8 cellular contexts compared by ENCODE assay signal in genomic region chr3:32108224-32108623, GRCh38. TPM values are rescaled to one million over a fixed set of nuclear protein-coding genes. Genes with fewer than 3 reads are reported as not detected.
DNase-seq lines count a peak whose midpoint lies in the region; ATAC-seq and TF ChIP-seq lines count a peak whose summit lies in the region.
"Not testable (repeated sequence)": the region's sequence is repeated elsewhere in the genome, so short reads cannot be mapped to it uniquely, and the experiment has no call there.

No MANE protein-coding gene starts in this region.

- H3K79me2 ChIP-seq in OCI-LY7 (ENCODE audit: insufficient read depth, low read depth, low read length), result peaks cover 33% of the 10 kb centered on the region; the same call in 1 of the 2 replicates
- H3K79me2 ChIP-seq in neural progenitor cell (ENCODE audit: low read depth), result not testable (repeated sequence)

- peaks cover 11 to 13% (median 12%) of the 10 kb centered on the region in 11 experiments for H3K9me3 ChIP-seq in BLaER1 treated with 17β-estradiol and CSF1 and Interleukin-3, amounts not matched to agents 10 nM and 100 nM (replicated peaks in 1 of 11)
- not testable (repeated sequence) for H3K9me3 ChIP-seq in OCI-LY7 (ENCODE audit: low read length); neural progenitor cell (ENCODE audit: low read depth); stomach; upper lobe of right lung

- H3K4me1 ChIP-seq in BLaER1 treated with 17β-estradiol and CSF1 and Interleukin-3, amounts not matched to agents 10 nM and 100 nM, result peaks cover 0 to 46% (median 29%) of the 10 kb centered on the region in 10 experiments; a peak in 18 of 20 replicates
- H3K4me1 ChIP-seq in OCI-LY7 (ENCODE audit: insufficient read depth, low read length, poor library complexity, severe bottlenecking), result peaks cover 12% of the 10 kb centered on the region
- H3K4me1 ChIP-seq in neural progenitor cell, result not testable (repeated sequence)
- H3K4me1 ChIP-seq in stomach, result peaks cover 38 to 62% (median 58%) of the 10 kb centered on the region in 4 donors
- peaks cover 44% of the 10 kb centered on the region for H3K4me1 ChIP-seq in upper lobe of right lung

- not testable (repeated sequence) for BruUV-seq in OCI-LY7 (replicated peaks; lab: Mats Ljungman, UMichigan)

- CTCF ChIA-PET in OCI-LY7 (lab: Charles Lee; ENCODE audit: unreplicated experiment), result interaction anchor here (0.5 kb wide), 1 partner anchor 226 kb away, joined by 3 read pairs; no protein-coding TSS in a partner anchor

- POLR2A ChIA-PET in OCI-LY7 (lab: Charles Lee), result interaction anchor here (0.6 to 1.2 kb wide), 3 partner anchors 8 to 438 kb away, joined by 3 to 4 read pairs (median 3); no protein-coding TSS in a partner anchor

- peaks cover 11% of the 10 kb centered on the region for H3K36me3 Mint-ChIP-seq in activated T-helper 2 cell treated with anti-CD3 and anti-CD28 coated beads, Interferon-gamma antibody, Interleukin-2, Interleukin-4, amounts not matched to agents 10 μg/mL and 5 μg/mL and 100 μg/mL, durations not matched to agents 14 hours and 24 hours and 36 hours (ENCODE audit: low read depth)
- not testable (repeated sequence) for H3K36me3 Mint-ChIP-seq in immature natural killer cell, neural progenitor cell

- WGBS in stomach, 5 donors, result 88 to 96% (median 93%) methylated on average over 9 of the region's 9 CpGs

- H3K9me2 ChIP-seq in OCI-LY7 (ENCODE audit: insufficient read depth, low read length), result not testable (repeated sequence)

- not testable (repeated sequence) for TF ChIP-seq EP300 in stomach (IDR thresholded peaks at IDR 0.05)

- not testable (repeated sequence) for H3K9me3 Mint-ChIP-seq in activated T-helper 2 cell treated with anti-CD3 and anti-CD28 coated beads, Interferon-gamma antibody, Interleukin-2, Interleukin-4, amounts not matched to agents 10 μg/mL and 5 μg/mL and 100 μg/mL, durations not matched to agents 14 hours and 24 hours and 36 hours; immature natural killer cell; neural progenitor cell

- not testable (repeated sequence) for H3K27me3 Mint-ChIP-seq in activated T-helper 2 cell treated with anti-CD3 and anti-CD28 coated beads, Interferon-gamma antibody, Interleukin-2, Interleukin-4, amounts not matched to agents 10 μg/mL and 5 μg/mL and 100 μg/mL, durations not matched to agents 14 hours and 24 hours and 36 hours (ENCODE audit: low read depth); immature natural killer cell (ENCODE audit: low read depth in 3 of 3)
- peaks cover 13% of the 10 kb centered on the region for H3K27me3 Mint-ChIP-seq in neural progenitor cell (ENCODE audit: insufficient read depth, low read depth)

- H4K20me1 ChIP-seq in BLaER1 treated with 17β-estradiol and CSF1 and Interleukin-3, amounts not matched to agents 10 nM and 100 nM, result peaks cover 0 to 20% (median 0%) of the 10 kb centered on the region in 11 experiments; a peak in 3 of 22 replicates
- H4K20me1 ChIP-seq in OCI-LY7 (ENCODE audit: insufficient read depth, low read length); neural progenitor cell (ENCODE audit: low read depth): not testable (repeated sequence)

- not testable (repeated sequence) for ATAC-seq in upper lobe of right lung

- H3K4me2 ChIP-seq in BLaER1 treated with 17β-estradiol and CSF1 and Interleukin-3, amounts not matched to agents 10 nM and 100 nM, result peak overlapping the region in 9 of 11 experiments; percentile 88 to 98 (median 96); a peak in 15 of 22 replicates
- H3K4me2 ChIP-seq in OCI-LY7 (ENCODE audit: low read length), result peak overlapping the region; percentile 99; the same call in 1 of the 2 replicates
- not testable (repeated sequence) for H3K4me2 ChIP-seq in neural progenitor cell

- intact Hi-C loops in OCI-LY7 (cut with micrococcal nuclease; ENCODE audit: unreplicated experiment); stomach (cut with DNase I; ENCODE audit: low total_unique reads); upper lobe of right lung (cut with DNase I): not testable (repeated sequence)
- intact Hi-C loops in activated T-helper 2 cell treated with anti-CD3 and anti-CD28 coated beads, Interferon-gamma antibody, Interleukin-2, Interleukin-4, amounts not matched to agents 10 μg/mL and 5 μg/mL and 100 μg/mL, durations not matched to agents 14 hours and 24 hours and 36 hours (cut with micrococcal nuclease), result loop anchor here (5.0 kb wide), 1 partner anchor 579 kb away; the partner anchor contains the start of gene CNOT10

- H3K27ac Mint-ChIP-seq in activated T-helper 2 cell treated with anti-CD3 and anti-CD28 coated beads, Interferon-gamma antibody, Interleukin-2, Interleukin-4, amounts not matched to agents 10 μg/mL and 5 μg/mL and 100 μg/mL, durations not matched to agents 14 hours and 24 hours and 36 hours; immature natural killer cell; neural progenitor cell: not testable (repeated sequence)

- not testable (repeated sequence) for TF ChIP-seq POLR2A in stomach (IDR thresholded peaks at IDR 0.05)

- TF ChIP-seq CTCF in OCI-LY7 (conservative IDR thresholded peaks at IDR 0.05; ENCODE audit: low read length); neural progenitor cell (IDR thresholded peaks at IDR 0.05); stomach (IDR thresholded peaks at IDR 0.05); upper lobe of right lung (IDR thresholded peaks at IDR 0.05): not testable (repeated sequence)

- H3K36me3 ChIP-seq in BLaER1 treated with 17β-estradiol and CSF1 and Interleukin-3, amounts not matched to agents 10 nM and 100 nM; OCI-LY7 (ENCODE audit: insufficient read depth, low read length); neural progenitor cell; stomach; upper lobe of right lung: not testable (repeated sequence)

- H3K4me1 Mint-ChIP-seq in activated T-helper 2 cell treated with anti-CD3 and anti-CD28 coated beads, Interferon-gamma antibody, Interleukin-2, Interleukin-4, amounts not matched to agents 10 μg/mL and 5 μg/mL and 100 μg/mL, durations not matched to agents 14 hours and 24 hours and 36 hours (ENCODE audit: low read depth), result peaks cover 36% of the 10 kb centered on the region
- peaks cover 32 to 58% of the 10 kb centered on the region in 2 donors for H3K4me1 Mint-ChIP-seq in immature natural killer cell
- not testable (repeated sequence) for H3K4me1 Mint-ChIP-seq in neural progenitor cell

- not testable (repeated sequence) for H3F3A ChIP-seq in neural progenitor cell (ENCODE audit: low read depth)

- not testable (repeated sequence) for H3K4me3 ChIP-seq in BLaER1 treated with 17β-estradiol and CSF1 and Interleukin-3, amounts not matched to agents 10 nM and 100 nM; OCI-LY7 (ENCODE audit: low read depth, low read length, poor library complexity, severe bottlenecking); neural progenitor cell
- H3K4me3 ChIP-seq in stomach, result peak overlapping the region in 2 of 4 donors; percentile 88 to 100
- peak overlapping the region; percentile 81 for H3K4me3 ChIP-seq in upper lobe of right lung

- not testable (repeated sequence) for H2AFZ ChIP-seq in OCI-LY7 (ENCODE audit: low read length); neural progenitor cell (replicated peaks)

- DNase-seq in OCI-LY7 (ENCODE audit: low spot score); activated T-helper 2 cell treated with anti-CD3 and anti-CD28 coated beads, Interferon-gamma antibody, Interleukin-2, Interleukin-4, amounts not matched to agents 10 μg/mL and 5 μg/mL and 100 μg/mL, durations not matched to agents 14 hours and 24 hours and 36 hours (ENCODE audit: low spot score); immature natural killer cell; neural progenitor cell (ENCODE audit: low spot score); stomach; upper lobe of right lung: not testable (repeated sequence)
- peak; percentile 24 for DNase-seq in fibroblast of gingiva (ENCODE audit: low read depth)

- H3K27me3 ChIP-seq in BLaER1 treated with 17β-estradiol and CSF1 and Interleukin-3, amounts not matched to agents 10 nM and 100 nM; stomach; upper lobe of right lung: not testable (repeated sequence)
- H3K27me3 ChIP-seq in neural progenitor cell, result peaks cover 31% of the 10 kb centered on the region

- H3K4me3 Mint-ChIP-seq in activated T-helper 2 cell treated with anti-CD3 and anti-CD28 coated beads, Interferon-gamma antibody, Interleukin-2, Interleukin-4, amounts not matched to agents 10 μg/mL and 5 μg/mL and 100 μg/mL, durations not matched to agents 14 hours and 24 hours and 36 hours (ENCODE audit: low read depth), result peak overlapping the region; percentile 13
- peak overlapping the region in 3 of 5 donors; percentile 2 to 63 (median 40) for H3K4me3 Mint-ChIP-seq in immature natural killer cell
- peak overlapping the region; percentile 18 for H3K4me3 Mint-ChIP-seq in neural progenitor cell

- not testable (repeated sequence) for H3K9ac ChIP-seq in BLaER1 treated with 17β-estradiol and CSF1 and Interleukin-3, amounts not matched to agents 10 nM and 100 nM; neural progenitor cell

- H3K27ac ChIP-seq in BLaER1 treated with 17β-estradiol and CSF1 and Interleukin-3, amounts not matched to agents 10 nM and 100 nM; OCI-LY7 (ENCODE audit: low read depth, low read length, poor library complexity, severe bottlenecking); neural progenitor cell: not testable (repeated sequence)
- peak overlapping the region in 3 of 5 donors; percentile 64 to 92 (median 88) for H3K27ac ChIP-seq in stomach
- H3K27ac ChIP-seq in upper lobe of right lung, result peak overlapping the region; percentile 89

RNA-seq across cellular contexts. Expression of gene GPD1L, which starts 1.8 kb away (rescaled TPM):
- 27.5 and 30.4 TPM in 2 replicates for total RNA-seq in OCI-LY7 (2014; rRNA removed; shearing (Covaris generic))
- 29.2 and 34.6 TPM in 2 replicates for total RNA-seq in OCI-LY7 (2022)
- 18.9 and 19.8 TPM in 2 replicates for total RNA-seq in activated T-helper 2 cell treated with anti-CD3 and anti-CD28 coated beads, Interferon-gamma antibody, Interleukin-2, Interleukin-4, amounts not matched to agents 10 μg/mL and 5 μg/mL and 100 μg/mL, durations not matched to agents 14 hours and 24 hours and 36 hours
- 10 to 100 TPM in 2 of 3 donors, 1 to 10 TPM in 1; 9.0 to 22.4 (median 20.8) TPM for polyA plus RNA-seq in immature natural killer cell
- 1.6 and 5.6 TPM in 2 replicates for total RNA-seq in neural progenitor cell (ENCODE audit: low replicate concordance)
- total RNA-seq in stomach, result 10 to 100 TPM; 33.8 to 79.0 (median 50.6) TPM
- polyA plus RNA-seq in stomach, result 10 to 100 TPM; 16.5 to 32.4 (median 17.0) TPM
- total RNA-seq in upper lobe of right lung, result 84.1 TPM
